11 cellular contexts compared by ENCODE assay signal in the genomic region with DNA sequence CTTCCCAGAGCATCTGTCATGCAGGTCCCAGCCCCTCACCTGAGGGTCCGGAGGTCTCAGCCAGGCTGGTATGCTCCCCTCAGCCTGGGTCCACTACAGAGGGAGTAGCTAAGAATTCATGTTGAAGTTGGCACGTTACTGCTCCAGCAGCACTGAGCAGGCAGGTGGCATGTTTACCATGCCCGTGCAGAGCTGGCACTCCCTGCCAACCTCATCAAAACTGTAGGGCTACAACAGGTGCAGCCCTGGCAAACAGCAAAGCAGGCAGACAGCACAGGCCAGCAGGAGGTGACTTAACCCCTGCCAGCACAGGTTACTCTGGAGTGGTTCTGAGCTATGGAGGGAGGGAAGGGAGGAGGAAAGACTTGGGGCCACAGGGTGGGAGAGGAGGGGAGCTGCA. TPM values are rescaled to one million over a fixed set of nuclear protein-coding genes. Genes with fewer than 3 reads are reported as not detected.
DNase-seq lines count a peak whose midpoint lies in the region; TF ChIP-seq lines count a peak whose summit lies in the region.
"Had no signal": no experiment of that assay in that cellular context is flagged by ENCODE, and none has a peak within 500 bp of the region (broad histone marks: within the 10 kb centered on the region; RNA-seq: fewer than 3 reads in every experiment).

No MANE protein-coding gene starts in this region.

- H3K4me1 ChIP-seq in KMS-11 (ENCODE audit: low read depth, poor library complexity, severe bottlenecking) (peaks cover 73% of the 10 kb centered on the region), mesendoderm (ENCODE audit: control insufficient read depth, low read depth, low read length) (no peaks in the 10 kb centered on the region), tibial nerve (peaks cover 0 to 23% (median 0%) of the 10 kb centered on the region in 4 donors)

- H3K18ac ChIP-seq in mesendoderm (ENCODE audit: low read length): no peak overlapping the region

- no peak overlapping the region for H2AFZ ChIP-seq in KMS-11 (ENCODE audit: low read depth)

- H3K9ac ChIP-seq in KMS-11: no peak overlapping the region
- H3K9ac ChIP-seq in mesendoderm (ENCODE audit: low read length): no peak overlapping the region

- H3K23ac ChIP-seq in mesendoderm (ENCODE audit: low read length): no peak overlapping the region

- TF ChIP-seq CTCF in KMS-11 (conservative IDR thresholded peaks at IDR 0.05; ENCODE audit: low read depth, low read length) (no peak), tibial nerve (IDR thresholded peaks at IDR 0.05) (no peak)

- H3K56ac ChIP-seq in mesendoderm (ENCODE audit: low read length): peak overlapping the region; percentile 47

- no peak overlapping the region for H4K5ac ChIP-seq in mesendoderm (ENCODE audit: low read length)

- no peak for TF ChIP-seq EP300 in tibial nerve (IDR thresholded peaks at IDR 0.05)

- H3K79me1 ChIP-seq in mesendoderm (ENCODE audit: low read length): no peaks in the 10 kb centered on the region

- no CpG with 5 or more reads among the region's 3 CpGs for WGBS in mesendoderm (ENCODE audit: extremely low coverage, insufficient coverage, low lambda C conversion rate)
- 75 to 95% methylated on average over 2 to 3 of the region's 3 CpGs for WGBS in tibial nerve, 2 donors

- H2BK5ac ChIP-seq in mesendoderm (ENCODE audit: low read length): no peak overlapping the region

- no peak overlapping the region for H3K27ac ChIP-seq in KMS-11
- H3K27ac ChIP-seq in mesendoderm (ENCODE audit: low read depth, low read length): no peak overlapping the region
- H3K27ac ChIP-seq in tibial nerve: no peak overlapping the region
- H3K27ac ChIP-seq: vagina had no signal

- no peak overlapping the region for H2BK120ac ChIP-seq in mesendoderm (ENCODE audit: low read depth, low read length)

- no peaks in the 10 kb centered on the region for H3K79me2 ChIP-seq in KMS-11 (ENCODE audit: insufficient read depth, low read depth)
- no peaks in the 10 kb centered on the region for H3K79me2 ChIP-seq in mesendoderm (ENCODE audit: control insufficient read depth, insufficient read depth, low read length)

- no peak for TF ChIP-seq POLR2A in tibial nerve (IDR thresholded peaks at IDR 0.05)

- DNase-seq in COLO668 (lab: John Stamatoyannopoulos, UW; ENCODE audit: unreplicated experiment) (peak; percentile 72), T follicular helper cell (ENCODE audit: low read depth) (peak; percentile 22), mesendoderm (no peak), tibial nerve (ENCODE audit: low spot score in 2 of 2) (no peak), NCI-H748 (lab: John Stamatoyannopoulos, UW; ENCODE audit: unreplicated experiment) (no peak)
- DNase-seq in activated CD8-positive, alpha-beta memory T cell treated with anti-CD3 and anti-CD28 coated beads, Interleukin-2, amount 50 U/mL, for 48 hours: no peak
- no peak for DNase-seq in stimulated activated CD4-positive, alpha-beta T cell treated with anti-CD3 and anti-CD28 coated beads, Interleukin-4, amount 100 ng/mL, for 1 hour
- DNase-seq: NCI-H187; stimulated activated CD4-positive, alpha-beta T cell treated with anti-CD3 and anti-CD28 coated beads, Interleukin-2, amount 100 ng/mL, for 48 hours had no signal

- H3K4me2 ChIP-seq in KMS-11 (peak overlapping the region; percentile 25), mesendoderm (ENCODE audit: low read length) (no peak overlapping the region)

- H3K27me3 ChIP-seq in KMS-11 (ENCODE audit: insufficient read depth, low read depth): no peaks in the 10 kb centered on the region
- no peaks in the 10 kb centered on the region for H3K27me3 ChIP-seq in mesendoderm (ENCODE audit: insufficient read depth, low read length, poor library complexity)
- no peaks in the 10 kb centered on the region for H3K27me3 ChIP-seq in tibial nerve
- H3K27me3 ChIP-seq: vagina had no signal

- no peak overlapping the region for H3K4ac ChIP-seq in mesendoderm (ENCODE audit: low read depth, low read length)

- no peaks in the 10 kb centered on the region for H3K36me3 ChIP-seq in KMS-11 (ENCODE audit: insufficient read depth)
- H3K36me3 ChIP-seq in mesendoderm (ENCODE audit: control insufficient read depth, insufficient read depth, low read length): no peaks in the 10 kb centered on the region
- H3K36me3 ChIP-seq in tibial nerve: peaks cover 0 to 21% (median 0%) of the 10 kb centered on the region in 3 donors
- H3K36me3 ChIP-seq: vagina had no signal

- no peaks in the 10 kb centered on the region for H3K9me3 ChIP-seq in tibial nerve
- H3K9me3 ChIP-seq: vagina had no signal

- H2BK15ac ChIP-seq in mesendoderm (replicated peaks; ENCODE audit: low read depth): no peak overlapping the region

- no peak overlapping the region for H2AK5ac ChIP-seq in mesendoderm (ENCODE audit: low read length)

- no peak overlapping the region for H4K8ac ChIP-seq in mesendoderm (ENCODE audit: low read depth, low read length)

- H4K20me1 ChIP-seq in KMS-11 (ENCODE audit: insufficient read depth): no peaks in the 10 kb centered on the region

- H3K4me3 ChIP-seq in KMS-11 (IDR thresholded peaks at IDR 0.05; ENCODE audit: insufficient read depth, low read depth, low read length): no peak overlapping the region
- no peak overlapping the region for H3K4me3 ChIP-seq in mesendoderm (ENCODE audit: low read length)
- H3K4me3 ChIP-seq in tibial nerve: no peak overlapping the region
- H3K4me3 ChIP-seq: vagina had no signal

RNA-seq across cellular contexts. Expression of a gene that starts 46.4 kb away (rescaled TPM):
- polyA plus RNA-seq in mesendoderm (2013, experiment 1 of 2): 11.0 TPM
- 11.3 TPM for polyA plus RNA-seq in mesendoderm (2013, experiment 2 of 2)
- 1 to 10 TPM in 3 of 4 donors, under 1 TPM in 1; 0.60 to 5.3 (median 2.7) TPM for total RNA-seq in tibial nerve

RNA-seq across cellular contexts. Expression of a gene that starts 47.4 kb away (rescaled TPM):
- 3.2 TPM for polyA plus RNA-seq in mesendoderm (2013, experiment 1 of 2)
- polyA plus RNA-seq in mesendoderm (2013, experiment 2 of 2): 3.2 TPM
- total RNA-seq in tibial nerve: 1 to 10 TPM; 2.4 to 4.8 (median 2.7) TPM

Comparison
In these comparisons a context has a peak if more than half of its experiments do, and no peak if none do; other contexts are left out.
1. DNase-seq: peak in COLO668 (single experiment) and T follicular helper cell (single experiment); none in mesendoderm (single experiment), tibial nerve (0 of 2), activated CD8-positive, alpha-beta memory T cell treated with anti-CD3 and anti-CD28 coated beads, Interleukin-2, amount 50 U/mL, for 48 hours (single experiment), NCI-H748 (single experiment) and stimulated activated CD4-positive, alpha-beta T cell treated with anti-CD3 and anti-CD28 coated beads, Interleukin-4, amount 100 ng/mL, for 1 hour (single experiment).